In genomic region chr9:104747565-104748358, GRCh38 we compare ENCODE assay signal across 1 cellular context.
TF ChIP-seq lines count a peak whose summit lies in the region.

Gene NIPSNAP3A, plus strand, starts transcription at chr9:104747683. Its CDS starts 110 bp downstream, at chr9:104747793.

TF ChIP-seq in HepG2, 621 proteins besides CTCF, POLR2A, EP300 and RAD21 (continued from another document):
- TF ChIP-seq, protein P1, sequence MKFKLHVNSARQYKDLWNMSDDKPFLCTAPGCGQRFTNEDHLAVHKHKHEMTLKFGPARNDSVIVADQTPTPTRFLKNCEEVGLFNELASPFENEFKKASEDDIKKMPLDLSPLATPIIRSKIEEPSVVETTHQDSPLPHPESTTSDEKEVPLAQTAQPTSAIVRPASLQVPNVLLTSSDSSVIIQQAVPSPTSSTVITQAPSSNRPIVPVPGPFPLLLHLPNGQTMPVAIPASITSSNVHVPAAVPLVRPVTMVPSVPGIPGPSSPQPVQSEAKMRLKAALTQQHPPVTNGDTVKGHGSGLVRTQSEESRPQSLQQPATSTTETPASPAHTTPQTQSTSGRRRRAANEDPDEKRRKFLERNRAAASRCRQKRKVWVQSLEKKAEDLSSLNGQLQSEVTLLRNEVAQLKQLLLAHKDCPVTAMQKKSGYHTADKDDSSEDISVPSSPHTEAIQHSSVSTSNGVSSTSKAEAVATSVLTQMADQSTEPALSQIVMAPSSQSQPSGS (CRISPR knock-in tag; IDR thresholded peaks at IDR 0.05), result no peak
- TF ChIP-seq SNAI1 (CRISPR knock-in tag; IDR thresholded peaks at IDR 0.05; ENCODE audit: borderline replicate concordance) (no peak), ZMYM2 (CRISPR knock-in tag; IDR thresholded peaks at IDR 0.05) (no peak; the same call in 1 of the 2 replicates), ZNF709 (CRISPR knock-in tag; IDR thresholded peaks at IDR 0.05) (peak; percentile 77), TMF1 (CRISPR knock-in tag; IDR thresholded peaks at IDR 0.05; ENCODE audit: low read depth) (0 out of 2 replicates have a peak, but pooled peaks have one; percentile 30), ONECUT2 (CRISPR knock-in tag; IDR thresholded peaks at IDR 0.05) (no peak), HMGXB4 (CRISPR knock-in tag; IDR thresholded peaks at IDR 0.05; ENCODE audit: borderline replicate concordance in 1 of 2, low read depth in 1 of 2) (peak; percentile 25 to 78; a peak in 2 of 4 replicates), GABPB1 (CRISPR knock-in tag; IDR thresholded peaks at IDR 0.05) (peak; percentile 86), ZNF292 (CRISPR knock-in tag; IDR thresholded peaks at IDR 0.05; ENCODE audit: borderline replicate concordance, low read depth) (no peak), ZNF10 (CRISPR knock-in tag; IDR thresholded peaks at IDR 0.05; ENCODE audit: borderline replicate concordance, low read depth) (no peak), SMAD1 (CRISPR knock-in tag; IDR thresholded peaks at IDR 0.05; ENCODE audit: borderline replicate concordance, low read depth) (no peak), ZNF577 (CRISPR knock-in tag; IDR thresholded peaks at IDR 0.05; ENCODE audit: borderline replicate concordance, low read depth) (no peak), ZSCAN29 (CRISPR knock-in tag; conservative IDR thresholded peaks at IDR 0.05) (no peak), AKNA (CRISPR knock-in tag; IDR thresholded peaks at IDR 0.05; ENCODE audit: borderline replicate concordance) (no peak), HOXA7 (CRISPR knock-in tag; IDR thresholded peaks at IDR 0.05) (no peak), ZNF230 (CRISPR knock-in tag; IDR thresholded peaks at IDR 0.05) (peak; percentile 25; the same call in 1 of the 2 replicates), ZNF468 (CRISPR knock-in tag; IDR thresholded peaks at IDR 0.05) (no peak), ZNF850 (CRISPR knock-in tag; conservative IDR thresholded peaks at IDR 0.05) (no peak), FOXA1 (IDR thresholded peaks at IDR 0.05) (no peak), FOXA1 (CRISPR knock-in tag; IDR thresholded peaks at IDR 0.05) (no peak), RCOR2 (CRISPR knock-in tag; IDR thresholded peaks at IDR 0.05) (no peak)
- TF ChIP-seq, protein P2, sequence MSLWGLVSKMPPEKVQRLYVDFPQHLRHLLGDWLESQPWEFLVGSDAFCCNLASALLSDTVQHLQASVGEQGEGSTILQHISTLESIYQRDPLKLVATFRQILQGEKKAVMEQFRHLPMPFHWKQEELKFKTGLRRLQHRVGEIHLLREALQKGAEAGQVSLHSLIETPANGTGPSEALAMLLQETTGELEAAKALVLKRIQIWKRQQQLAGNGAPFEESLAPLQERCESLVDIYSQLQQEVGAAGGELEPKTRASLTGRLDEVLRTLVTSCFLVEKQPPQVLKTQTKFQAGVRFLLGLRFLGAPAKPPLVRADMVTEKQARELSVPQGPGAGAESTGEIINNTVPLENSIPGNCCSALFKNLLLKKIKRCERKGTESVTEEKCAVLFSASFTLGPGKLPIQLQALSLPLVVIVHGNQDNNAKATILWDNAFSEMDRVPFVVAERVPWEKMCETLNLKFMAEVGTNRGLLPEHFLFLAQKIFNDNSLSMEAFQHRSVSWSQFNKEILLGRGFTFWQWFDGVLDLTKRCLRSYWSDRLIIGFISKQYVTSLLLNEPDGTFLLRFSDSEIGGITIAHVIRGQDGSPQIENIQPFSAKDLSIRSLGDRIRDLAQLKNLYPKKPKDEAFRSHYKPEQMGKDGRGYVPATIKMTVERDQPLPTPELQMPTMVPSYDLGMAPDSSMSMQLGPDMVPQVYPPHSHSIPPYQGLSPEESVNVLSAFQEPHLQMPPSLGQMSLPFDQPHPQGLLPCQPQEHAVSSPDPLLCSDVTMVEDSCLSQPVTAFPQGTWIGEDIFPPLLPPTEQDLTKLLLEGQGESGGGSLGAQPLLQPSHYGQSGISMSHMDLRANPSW (CRISPR knock-in tag; IDR thresholded peaks at IDR 0.05; ENCODE audit: borderline replicate concordance), result peak; percentile 56; the same call in 1 of the 2 replicates
- TF ChIP-seq, protein P3, sequence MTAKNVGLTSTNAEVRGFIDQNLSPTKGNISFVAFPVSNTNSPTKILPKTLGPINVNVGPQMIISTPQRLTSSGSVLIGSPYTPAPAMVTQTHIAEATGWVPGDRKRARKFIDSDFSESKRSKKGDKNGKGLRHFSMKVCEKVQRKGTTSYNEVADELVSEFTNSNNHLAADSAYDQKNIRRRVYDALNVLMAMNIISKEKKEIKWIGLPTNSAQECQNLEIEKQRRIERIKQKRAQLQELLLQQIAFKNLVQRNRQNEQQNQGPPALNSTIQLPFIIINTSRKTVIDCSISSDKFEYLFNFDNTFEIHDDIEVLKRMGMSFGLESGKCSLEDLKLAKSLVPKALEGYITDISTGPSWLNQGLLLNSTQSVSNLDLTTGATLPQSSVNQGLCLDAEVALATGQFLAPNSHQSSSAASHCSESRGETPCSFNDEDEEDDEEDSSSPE (CRISPR knock-in tag; IDR thresholded peaks at IDR 0.05), result peak; percentile 41; the same call in 1 of the 2 replicates
- TF ChIP-seq, protein P4, sequence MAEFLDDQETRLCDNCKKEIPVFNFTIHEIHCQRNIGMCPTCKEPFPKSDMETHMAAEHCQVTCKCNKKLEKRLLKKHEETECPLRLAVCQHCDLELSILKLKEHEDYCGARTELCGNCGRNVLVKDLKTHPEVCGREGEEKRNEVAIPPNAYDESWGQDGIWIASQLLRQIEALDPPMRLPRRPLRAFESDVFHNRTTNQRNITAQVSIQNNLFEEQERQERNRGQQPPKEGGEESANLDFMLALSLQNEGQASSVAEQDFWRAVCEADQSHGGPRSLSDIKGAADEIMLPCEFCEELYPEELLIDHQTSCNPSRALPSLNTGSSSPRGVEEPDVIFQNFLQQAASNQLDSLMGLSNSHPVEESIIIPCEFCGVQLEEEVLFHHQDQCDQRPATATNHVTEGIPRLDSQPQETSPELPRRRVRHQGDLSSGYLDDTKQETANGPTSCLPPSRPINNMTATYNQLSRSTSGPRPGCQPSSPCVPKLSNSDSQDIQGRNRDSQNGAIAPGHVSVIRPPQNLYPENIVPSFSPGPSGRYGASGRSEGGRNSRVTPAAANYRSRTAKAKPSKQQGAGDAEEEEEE (CRISPR knock-in tag; IDR thresholded peaks at IDR 0.05; ENCODE audit: borderline replicate concordance), result no peak
- TF ChIP-seq, protein P5, sequence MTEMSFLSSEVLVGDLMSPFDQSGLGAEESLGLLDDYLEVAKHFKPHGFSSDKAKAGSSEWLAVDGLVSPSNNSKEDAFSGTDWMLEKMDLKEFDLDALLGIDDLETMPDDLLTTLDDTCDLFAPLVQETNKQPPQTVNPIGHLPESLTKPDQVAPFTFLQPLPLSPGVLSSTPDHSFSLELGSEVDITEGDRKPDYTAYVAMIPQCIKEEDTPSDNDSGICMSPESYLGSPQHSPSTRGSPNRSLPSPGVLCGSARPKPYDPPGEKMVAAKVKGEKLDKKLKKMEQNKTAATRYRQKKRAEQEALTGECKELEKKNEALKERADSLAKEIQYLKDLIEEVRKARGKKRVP (CRISPR knock-in tag; IDR thresholded peaks at IDR 0.05), result 0 out of 4 replicates have a peak, but pooled peaks of 1 of the 2 experiments have one; percentile 37
- TF ChIP-seq, protein P6, sequence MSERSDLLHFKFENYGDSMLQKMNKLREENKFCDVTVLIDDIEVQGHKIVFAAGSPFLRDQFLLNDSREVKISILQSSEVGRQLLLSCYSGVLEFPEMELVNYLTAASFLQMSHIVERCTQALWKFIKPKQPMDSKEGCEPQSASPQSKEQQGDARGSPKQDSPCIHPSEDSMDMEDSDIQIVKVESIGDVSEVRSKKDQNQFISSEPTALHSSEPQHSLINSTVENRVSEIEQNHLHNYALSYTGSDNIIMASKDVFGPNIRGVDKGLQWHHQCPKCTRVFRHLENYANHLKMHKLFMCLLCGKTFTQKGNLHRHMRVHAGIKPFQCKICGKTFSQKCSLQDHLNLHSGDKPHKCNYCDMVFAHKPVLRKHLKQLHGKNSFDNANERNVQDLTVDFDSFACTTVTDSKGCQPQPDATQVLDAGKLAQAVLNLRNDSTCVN (CRISPR knock-in tag; IDR thresholded peaks at IDR 0.05; ENCODE audit: borderline replicate concordance), result no peak; the same call in 1 of the 2 replicates
